ENCODE assay signal across 1 cellular context in the genomic region with DNA sequence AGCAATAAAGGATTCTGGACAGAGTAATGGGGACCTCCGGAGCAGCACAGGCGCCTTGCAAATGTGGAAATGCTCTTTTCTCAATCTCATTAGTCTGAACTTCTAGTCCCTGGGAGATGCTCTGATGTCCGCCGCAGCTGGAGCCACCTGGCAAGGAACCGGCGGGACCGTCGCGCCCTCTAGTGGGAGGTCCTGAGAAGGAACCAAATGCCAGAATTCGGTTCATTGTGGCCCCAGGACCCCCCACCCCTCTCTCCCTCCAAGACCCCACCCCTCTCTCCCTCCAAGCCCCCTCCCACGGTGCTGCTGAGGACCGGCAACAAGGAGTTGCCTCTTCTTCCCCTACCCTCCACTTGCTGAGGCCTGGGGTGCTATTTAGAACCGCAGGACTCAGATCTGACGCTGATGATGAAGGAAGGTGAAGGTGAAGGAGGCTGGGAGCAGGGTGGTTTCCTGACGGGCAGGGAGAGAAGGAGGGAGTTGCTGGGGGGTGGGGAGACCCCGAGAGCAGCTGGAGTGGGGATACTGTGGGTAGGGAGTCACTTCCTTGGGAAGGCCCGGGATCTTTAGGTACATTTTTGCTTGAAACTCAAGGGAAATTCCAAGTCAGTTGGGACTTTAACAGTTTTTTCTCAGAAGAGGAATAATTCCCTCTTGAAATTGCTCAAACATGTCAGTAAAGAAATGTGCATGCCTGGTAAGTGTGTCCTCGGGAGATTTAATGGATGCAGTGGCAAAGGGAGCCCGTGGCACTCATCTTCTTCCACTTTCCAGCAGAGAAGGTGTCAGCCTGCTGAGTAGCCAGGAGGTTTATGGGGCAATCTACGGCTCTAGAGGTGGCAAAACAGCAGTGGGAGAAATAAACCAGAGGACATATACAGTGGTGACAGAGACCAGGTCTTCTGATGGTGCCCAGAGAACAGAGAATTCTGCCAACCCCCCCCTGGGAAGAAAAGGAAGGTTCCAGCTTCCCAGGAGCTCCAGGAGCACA.
TF ChIP-seq lines count a peak whose summit lies in the region.

No MANE protein-coding gene starts in this region.

TF ChIP-seq in IMR-90, 13 proteins besides CTCF, POLR2A, EP300 and RAD21:
- TF ChIP-seq SMC3 (IDR thresholded peaks at IDR 0.05; ENCODE audit: low read depth, low read length) (peak; percentile 54), FOS (IDR thresholded peaks at IDR 0.05; ENCODE audit: low read depth, low read length) (no peak)
